ENCODE assay signal across 35 cellular contexts in genomic region chr15:51212239-51212638, GRCh38.
"Had no signal": no experiment of that assay in that cellular context is flagged by ENCODE, and none has a peak within 500 bp of the region (broad histone marks: within the 10 kb centered on the region; RNA-seq: fewer than 3 reads in every experiment).

No MANE protein-coding gene starts in this region.

- DNase-seq: Karpas-422, Kasumi-1, MG63, MM.1S, MV-4-11, NCI-H1048, NCI-H1092, NCI-H1092 treated with DMSO at 0.1 percent for 48 hours, NCI-H1105, NCI-H1105 treated with DMSO at 0.1 percent for 48 hours, NCI-H1417, NCI-H1417 treated with DMSO at 0.1 percent for 48 hours, NCI-H1436, NCI-H1436 treated with DMSO at 0.1 percent for 48 hours, NCI-H146, NCI-H1694, NCI-H1694 treated with DMSO at 0.1 percent for 48 hours, NCI-H187, NCI-H187 treated with DMSO at 0.1 percent for 48 hours, NCI-H1930, NCI-H2029, NCI-H2029 treated with DMSO at 0.1 percent for 48 hours, NCI-H2081, NCI-H2081 treated with DMSO at 0.1 percent for 48 hours, NCI-H2107, NCI-H2171, NCI-H2171 treated with DMSO at 0.1 percent for 48 hours, NCI-H2227 treated with DMSO at 0.1 percent for 48 hours, NCI-H226, NCI-H345, NCI-H446, NCI-H446 treated with DMSO at 0.1 percent for 48 hours, NCI-H510A, NCI-H510A treated with DMSO at 0.1 percent for 48 hours, NCI-H524 had no signal

- H3K9me3 ChIP-seq: MG63 had no signal

- H3K27me3 ChIP-seq: MG63 had no signal

- H3K36me3 ChIP-seq: MG63 had no signal

- H3K4me3 ChIP-seq: MG63 had no signal
